30 cellular contexts compared by ENCODE assay signal in genomic region chr2:204693262-204693661, GRCh38.
"Had no signal": no experiment of that assay in that cellular context is flagged by ENCODE, and none has a peak within 500 bp of the region (broad histone marks: within the 10 kb centered on the region; RNA-seq: fewer than 3 reads in every experiment).

No MANE protein-coding gene starts in this region.

- H3K36me3 ChIP-seq: brain microvascular endothelial cell, esophagus squamous epithelium, WERI-Rb-1 had no signal

- DNase-seq: activated B cell treated with CpG ODN at 0.5 μM for 24 hours; activated CD4-positive, alpha-beta T cell treated with anti-CD3 and anti-CD28 coated beads for 48 hours; activated CD4-positive, alpha-beta T cell treated with anti-CD3 and anti-CD28 coated beads, Interleukin-2, amount 50 U/mL, for 1 hour; activated CD4-positive, alpha-beta T cell treated with anti-CD3 and anti-CD28 coated beads, Interleukin-2, amount 50 U/mL, for 48 hours; activated CD8-positive, alpha-beta memory T cell treated with anti-CD3 and anti-CD28 coated beads for 24 hours; activated CD8-positive, alpha-beta T cell treated with anti-CD3 and anti-CD28 coated beads for 36 hours; activated effector memory CD4-positive, alpha-beta T cell treated with Interleukin-2 at 50 U/mL for 16 hours; activated gamma-delta T cell treated with Interleukin-2 at 50 U/mL for 16 hours; activated naive CD4-positive, alpha-beta T cell treated with anti-CD3 and anti-CD28 coated beads, Interleukin-2, amount 50 U/mL, for 16 hours; activated naive CD4-positive, alpha-beta T cell treated with Interleukin-2 at 50 U/mL for 16 hours; activated T-cell treated with anti-CD3 and anti-CD28 coated beads, Interleukin-2, amount 50 U/mL, for 4 hours; amniotic stem cell; anterior cingulate cortex; brain microvascular endothelial cell; dorsolateral prefrontal cortex; effector CD4-positive, alpha-beta T cell; effector memory CD8-positive, alpha-beta T cell; esophagus squamous epithelium; foreskin fibroblast; T-helper 1 cell; T-helper 17 cell; T1000; WERI-Rb-1 had no signal

- H3K9me3 ChIP-seq: esophagus squamous epithelium had no signal

- ATAC-seq: activated CD4-positive, CD25-positive, alpha-beta regulatory T cell treated with anti-CD3 and anti-CD28 coated beads, Interleukin-2, amount 50 U/mL, for 24 hours; activated CD8-positive, alpha-beta T cell treated with anti-CD3 and anti-CD28 coated beads for 36 hours; activated T-cell treated with anti-CD3 and anti-CD28 coated beads, Interleukin-2, amount 50 U/mL, for 4 hours; activated T-helper 17 cell treated with anti-CD3 and anti-CD28 coated beads, Interleukin-2, amount 50 U/mL, for 72 hours; effector memory CD8-positive, alpha-beta T cell; T-helper 17 cell had no signal

- H3K27me3 ChIP-seq: brain microvascular endothelial cell, dorsolateral prefrontal cortex, esophagus squamous epithelium had no signal

- H3K4me3 ChIP-seq: coronary artery, dorsolateral prefrontal cortex, esophagus squamous epithelium had no signal

- H3K27ac ChIP-seq: brain microvascular endothelial cell, coronary artery, dorsolateral prefrontal cortex, epithelial cell of prostate, esophagus squamous epithelium, WERI-Rb-1 had no signal

- FAIRE-seq: astrocyte, bronchial epithelial cell, frontal cortex had no signal
